ENCODE assay signal across 19 cellular contexts in the genomic region with DNA sequence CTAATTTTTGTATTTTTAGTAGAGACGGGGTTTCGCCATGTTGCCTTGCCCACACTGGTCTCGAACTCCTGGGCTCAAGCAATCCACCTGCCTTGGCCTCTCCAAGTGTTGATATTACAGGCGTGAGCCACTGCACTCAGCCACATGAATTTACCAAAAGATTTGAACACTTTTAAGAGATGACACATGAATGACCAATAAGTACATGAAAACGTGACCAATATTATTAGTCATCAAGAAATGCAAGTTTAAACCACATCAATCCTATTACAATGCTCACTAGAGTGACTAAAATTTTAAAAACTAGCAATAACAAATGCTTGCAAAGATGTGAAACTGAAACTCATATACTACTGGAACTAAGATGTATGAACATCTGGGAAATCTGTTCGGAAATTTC. TPM values are rescaled to one million over a fixed set of nuclear protein-coding genes. Genes with fewer than 3 reads are reported as not detected.
DNase-seq lines count a peak whose midpoint lies in the region; ATAC-seq, FAIRE-seq and TF ChIP-seq lines count a peak whose summit lies in the region.
"Had no signal": no experiment of that assay in that cellular context is flagged by ENCODE, and none has a peak within 500 bp of the region (broad histone marks: within the 10 kb centered on the region; RNA-seq: fewer than 3 reads in every experiment).

No MANE protein-coding gene starts in this region.

- no peak overlapping the region for H3K4me3 Mint-ChIP-seq in activated CD4-positive, alpha-beta memory T cell treated with anti-CD3 and anti-CD28 coated beads for 36 hours
- H3K4me3 Mint-ChIP-seq in activated CD4-positive, alpha-beta memory T cell treated with anti-CD3 and anti-CD28 coated beads, Interleukin-2, amount 10 ng/mL, durations not matched to agents 7 days and 5 days, result no peak overlapping the region
- H3K4me3 Mint-ChIP-seq: nephron had no signal

- H3K27ac Mint-ChIP-seq in activated CD4-positive, alpha-beta memory T cell treated with anti-CD3 and anti-CD28 coated beads for 36 hours, result no peak overlapping the region
- no peak overlapping the region for H3K27ac Mint-ChIP-seq in activated CD4-positive, alpha-beta memory T cell treated with anti-CD3 and anti-CD28 coated beads, Interleukin-2, amount 10 ng/mL, durations not matched to agents 7 days and 5 days

- FAIRE-seq in RCC 7860 (lab: Jason Lieb, UNC), result peak; percentile 48
- FAIRE-seq: endothelial cell of umbilical vein, G401.6, GM12892, kidney had no signal

- H3K4me1 Mint-ChIP-seq in activated CD4-positive, alpha-beta memory T cell treated with anti-CD3 and anti-CD28 coated beads for 36 hours (ENCODE audit: low read depth), result peaks cover 13% of the 10 kb centered on the region
- H3K4me1 Mint-ChIP-seq in activated CD4-positive, alpha-beta memory T cell treated with anti-CD3 and anti-CD28 coated beads, Interleukin-2, amount 10 ng/mL, durations not matched to agents 7 days and 5 days, result no peaks in the 10 kb centered on the region

- H3K9me3 Mint-ChIP-seq in activated CD4-positive, alpha-beta memory T cell treated with anti-CD3 and anti-CD28 coated beads for 36 hours, result no peaks in the 10 kb centered on the region
- no peaks in the 10 kb centered on the region for H3K9me3 Mint-ChIP-seq in activated CD4-positive, alpha-beta memory T cell treated with anti-CD3 and anti-CD28 coated beads, Interleukin-2, amount 10 ng/mL, durations not matched to agents 7 days and 5 days
- H3K9me3 Mint-ChIP-seq: nephron had no signal

- no peak for ATAC-seq in GM21447 (IDR thresholded peaks at IDR 0.05; ENCODE audit: unreplicated experiment)
- ATAC-seq in HG03039 (IDR thresholded peaks at IDR 0.05; ENCODE audit: unreplicated experiment), result no peak
- no peak for ATAC-seq in GM18861 (IDR thresholded peaks at IDR 0.05; ENCODE audit: unreplicated experiment)
- ATAC-seq: psoas muscle had no signal

- POLR2A ChIA-PET in activated CD4-positive, alpha-beta memory T cell treated with anti-CD3 and anti-CD28 coated beads for 36 hours (lab: Charles Lee), result no interaction called here
- POLR2A ChIA-PET in activated CD4-positive, alpha-beta memory T cell treated with anti-CD3 and anti-CD28 coated beads, Interleukin-2, amount 10 ng/mL, durations not matched to agents 7 days and 5 days (lab: Charles Lee), result no interaction called here

- CTCF ChIA-PET in activated CD4-positive, alpha-beta memory T cell treated with anti-CD3 and anti-CD28 coated beads for 36 hours (lab: Charles Lee), result interaction anchor here (1.1 to 2.5 kb wide), 3 partner anchors 28 to 136 kb away, joined by 4 to 12 read pairs (median 5); partner anchors contain the start of gene WDR38
- CTCF ChIA-PET in activated CD4-positive, alpha-beta memory T cell treated with anti-CD3 and anti-CD28 coated beads, Interleukin-2, amount 10 ng/mL, durations not matched to agents 7 days and 5 days (lab: Charles Lee), result interaction anchor here (0.6 kb wide), 1 partner anchor 89 kb away, joined by 4 read pairs; no protein-coding TSS in a partner anchor

- H3K36me3 Mint-ChIP-seq in activated CD4-positive, alpha-beta memory T cell treated with anti-CD3 and anti-CD28 coated beads for 36 hours, result no peaks in the 10 kb centered on the region
- no peaks in the 10 kb centered on the region for H3K36me3 Mint-ChIP-seq in activated CD4-positive, alpha-beta memory T cell treated with anti-CD3 and anti-CD28 coated beads, Interleukin-2, amount 10 ng/mL, durations not matched to agents 7 days and 5 days (ENCODE audit: low read depth)

- intact Hi-C loops in activated CD4-positive, alpha-beta memory T cell treated with anti-CD3 and anti-CD28 coated beads for 36 hours (cut with micrococcal nuclease), result no loop called here

- DNase-seq in activated CD4-positive, alpha-beta memory T cell treated with anti-CD3 and anti-CD28 coated beads for 36 hours, result peak; percentile 27
- DNase-seq in activated CD4-positive, alpha-beta memory T cell treated with anti-CD3 and anti-CD28 coated beads, Interleukin-2, amount 10 ng/mL, durations not matched to agents 7 days and 5 days, result no peak
- DNase-seq in EH (ENCODE audit: low read depth) (peak; percentile 68), RCC 7860 (ENCODE audit: low spot score) (peak; percentile 54), fibroblast of mammary gland (ENCODE audit: low read depth) (peak; percentile 76)
- DNase-seq: ACHN; activated CD4-positive, alpha-beta T cell treated with anti-CD3 and anti-CD28 coated beads, Interleukin-2, amount 50 U/mL, for 1 hour; head of caudate nucleus; kidney; NCI-H187; psoas muscle had no signal

- H3K4me3 ChIP-seq in fibroblast of mammary gland (ENCODE audit: control insufficient read depth, low read depth, low read length), result no peak overlapping the region
- H3K4me3 ChIP-seq: coronary artery, psoas muscle had no signal

- TF ChIP-seq CTCF in fibroblast of mammary gland (conservative IDR thresholded peaks at IDR 0.05; ENCODE audit: control insufficient read depth, insufficient read depth, low read depth, low read length), result no peak

- H3K27me3 Mint-ChIP-seq in activated CD4-positive, alpha-beta memory T cell treated with anti-CD3 and anti-CD28 coated beads for 36 hours, result peaks cover 13% of the 10 kb centered on the region
- peaks cover 9% of the 10 kb centered on the region for H3K27me3 Mint-ChIP-seq in activated CD4-positive, alpha-beta memory T cell treated with anti-CD3 and anti-CD28 coated beads, Interleukin-2, amount 10 ng/mL, durations not matched to agents 7 days and 5 days

RNA-seq across cellular contexts. Expression of gene NR6A1, which starts 54.3 kb away (rescaled TPM):
- total RNA-seq in activated CD4-positive, alpha-beta memory T cell treated with anti-CD3 and anti-CD28 coated beads for 36 hours, result under 1 TPM; 0.61 to 0.83 TPM
- total RNA-seq in activated CD4-positive, alpha-beta memory T cell treated with anti-CD3 and anti-CD28 coated beads, Interleukin-2, amount 10 ng/mL, durations not matched to agents 7 days and 5 days, result under 1 TPM; 0.28 to 0.76 TPM
